ENCODE assay signal across 1 cellular context in the genomic region with DNA sequence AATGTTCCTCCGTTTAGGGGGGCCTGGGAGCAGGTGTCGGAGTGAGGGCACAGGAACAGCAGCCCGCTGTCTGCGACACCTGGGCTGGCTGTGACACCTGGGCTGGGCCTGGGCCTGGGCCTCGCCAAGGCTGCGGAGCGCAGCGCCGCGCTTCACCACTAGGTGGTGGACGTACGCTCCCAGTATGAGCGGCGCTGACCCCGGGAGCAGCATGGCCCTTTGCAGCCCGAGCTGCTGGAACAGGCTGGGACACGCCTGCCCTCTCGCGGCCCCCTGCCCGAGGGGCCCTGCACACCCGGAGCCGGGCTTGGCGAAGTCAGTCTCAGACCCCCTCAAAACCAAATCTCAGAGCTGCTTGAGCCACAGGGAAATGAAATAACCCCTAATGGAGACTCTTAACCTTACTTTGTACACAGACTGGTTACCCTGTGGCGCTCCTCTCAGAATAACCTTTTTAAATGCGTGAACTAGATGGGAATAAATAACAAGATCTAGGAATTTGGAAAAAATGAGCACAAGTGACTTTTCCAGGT.
TF ChIP-seq lines count a peak whose summit lies in the region.

No MANE protein-coding gene starts in this region.

TF ChIP-seq in HepG2, 621 proteins besides CTCF, POLR2A, EP300 and RAD21 (continued from another document and continues in another):
- TF ChIP-seq, protein P1, sequence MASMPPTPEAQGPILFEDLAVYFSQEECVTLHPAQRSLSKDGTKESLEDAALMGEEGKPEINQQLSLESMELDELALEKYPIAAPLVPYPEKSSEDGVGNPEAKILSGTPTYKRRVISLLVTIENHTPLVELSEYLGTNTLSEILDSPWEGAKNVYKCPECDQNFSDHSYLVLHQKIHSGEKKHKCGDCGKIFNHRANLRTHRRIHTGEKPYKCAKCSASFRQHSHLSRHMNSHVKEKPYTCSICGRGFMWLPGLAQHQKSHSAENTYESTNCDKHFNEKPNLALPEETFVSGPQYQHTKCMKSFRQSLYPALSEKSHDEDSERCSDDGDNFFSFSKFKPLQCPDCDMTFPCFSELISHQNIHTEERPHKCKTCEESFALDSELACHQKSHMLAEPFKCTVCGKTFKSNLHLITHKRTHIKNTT (CRISPR knock-in tag; IDR thresholded peaks at IDR 0.05): no peak
- TF ChIP-seq ZNF431 (CRISPR knock-in tag; IDR thresholded peaks at IDR 0.05; ENCODE audit: borderline replicate concordance, low read depth): peak; percentile 79; the same call in 1 of the 2 replicates
- peak; percentile 66; the same call in 1 of the 2 replicates for TF ChIP-seq GPN1 (CRISPR knock-in tag; IDR thresholded peaks at IDR 0.05; ENCODE audit: borderline replicate concordance)
- TF ChIP-seq, protein P2, sequence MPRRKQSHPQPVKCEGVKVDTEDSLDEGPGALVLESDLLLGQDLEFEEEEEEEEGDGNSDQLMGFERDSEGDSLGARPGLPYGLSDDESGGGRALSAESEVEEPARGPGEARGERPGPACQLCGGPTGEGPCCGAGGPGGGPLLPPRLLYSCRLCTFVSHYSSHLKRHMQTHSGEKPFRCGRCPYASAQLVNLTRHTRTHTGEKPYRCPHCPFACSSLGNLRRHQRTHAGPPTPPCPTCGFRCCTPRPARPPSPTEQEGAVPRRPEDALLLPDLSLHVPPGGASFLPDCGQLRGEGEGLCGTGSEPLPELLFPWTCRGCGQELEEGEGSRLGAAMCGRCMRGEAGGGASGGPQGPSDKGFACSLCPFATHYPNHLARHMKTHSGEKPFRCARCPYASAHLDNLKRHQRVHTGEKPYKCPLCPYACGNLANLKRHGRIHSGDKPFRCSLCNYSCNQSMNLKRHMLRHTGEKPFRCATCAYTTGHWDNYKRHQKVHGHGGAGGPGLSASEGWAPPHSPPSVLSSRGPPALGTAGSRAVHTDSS (CRISPR knock-in tag; conservative IDR thresholded peaks at IDR 0.05): no peak
- no peak for TF ChIP-seq SP1 (IDR thresholded peaks at IDR 0.05)
- peak; percentile 61 for TF ChIP-seq SP1 (CRISPR knock-in tag; IDR thresholded peaks at IDR 0.05)
- TF ChIP-seq RBM39 (IDR thresholded peaks at IDR 0.05; ENCODE audit: low read depth, low read length, poor library complexity, severe bottlenecking): peak; percentile 89
- TF ChIP-seq ZFAT (CRISPR knock-in tag; conservative IDR thresholded peaks at IDR 0.05): no peak
- no peak for TF ChIP-seq ZNF3 (CRISPR knock-in tag; IDR thresholded peaks at IDR 0.05)
- TF ChIP-seq ZSCAN25 (CRISPR knock-in tag; IDR thresholded peaks at IDR 0.05): peak; percentile 63
- TF ChIP-seq ZNF274 (CRISPR knock-in tag; IDR thresholded peaks at IDR 0.05): no peak; the same call in 1 of the 2 replicates
- TF ChIP-seq, protein P3, sequence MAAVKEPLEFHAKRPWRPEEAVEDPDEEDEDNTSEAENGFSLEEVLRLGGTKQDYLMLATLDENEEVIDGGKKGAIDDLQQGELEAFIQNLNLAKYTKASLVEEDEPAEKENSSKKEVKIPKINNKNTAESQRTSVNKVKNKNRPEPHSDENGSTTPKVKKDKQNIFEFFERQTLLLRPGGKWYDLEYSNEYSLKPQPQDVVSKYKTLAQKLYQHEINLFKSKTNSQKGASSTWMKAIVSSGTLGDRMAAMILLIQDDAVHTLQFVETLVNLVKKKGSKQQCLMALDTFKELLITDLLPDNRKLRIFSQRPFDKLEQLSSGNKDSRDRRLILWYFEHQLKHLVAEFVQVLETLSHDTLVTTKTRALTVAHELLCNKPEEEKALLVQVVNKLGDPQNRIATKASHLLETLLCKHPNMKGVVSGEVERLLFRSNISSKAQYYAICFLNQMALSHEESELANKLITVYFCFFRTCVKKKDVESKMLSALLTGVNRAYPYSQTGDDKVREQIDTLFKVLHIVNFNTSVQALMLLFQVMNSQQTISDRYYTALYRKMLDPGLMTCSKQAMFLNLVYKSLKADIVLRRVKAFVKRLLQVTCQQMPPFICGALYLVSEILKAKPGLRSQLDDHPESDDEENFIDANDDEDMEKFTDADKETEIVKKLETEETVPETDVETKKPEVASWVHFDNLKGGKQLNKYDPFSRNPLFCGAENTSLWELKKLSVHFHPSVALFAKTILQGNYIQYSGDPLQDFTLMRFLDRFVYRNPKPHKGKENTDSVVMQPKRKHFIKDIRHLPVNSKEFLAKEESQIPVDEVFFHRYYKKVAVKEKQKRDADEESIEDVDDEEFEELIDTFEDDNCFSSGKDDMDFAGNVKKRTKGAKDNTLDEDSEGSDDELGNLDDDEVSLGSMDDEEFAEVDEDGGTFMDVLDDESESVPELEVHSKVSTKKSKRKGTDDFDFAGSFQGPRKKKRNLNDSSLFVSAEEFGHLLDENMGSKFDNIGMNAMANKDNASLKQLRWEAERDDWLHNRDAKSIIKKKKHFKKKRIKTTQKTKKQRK (IDR thresholded peaks at IDR 0.05; ENCODE audit: low read length): no peak
- TF ChIP-seq NR1H2 (CRISPR knock-in tag; IDR thresholded peaks at IDR 0.05; ENCODE audit: borderline replicate concordance, low read depth): no peak
- no peak for TF ChIP-seq SMARCC2 (IDR thresholded peaks at IDR 0.05)
- TF ChIP-seq, protein P4, sequence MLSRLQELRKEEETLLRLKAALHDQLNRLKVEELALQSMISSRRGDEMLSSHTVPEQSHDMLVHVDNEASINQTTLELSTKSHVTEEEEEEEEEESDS (CRISPR knock-in tag; IDR thresholded peaks at IDR 0.05; ENCODE audit: borderline replicate concordance): no peak
- no peak for TF ChIP-seq SMARCE1 (IDR thresholded peaks at IDR 0.05; ENCODE audit: borderline replicate concordance)
- TF ChIP-seq MIER3 (CRISPR knock-in tag; IDR thresholded peaks at IDR 0.05; ENCODE audit: borderline replicate concordance): peak; percentile 89; the same call in 1 of the 2 replicates
- TF ChIP-seq AHR (CRISPR knock-in tag; IDR thresholded peaks at IDR 0.05): no peak
- TF ChIP-seq SAFB2 (CRISPR knock-in tag; IDR thresholded peaks at IDR 0.05; ENCODE audit: borderline replicate concordance, low read depth): peak; percentile 19; the same call in 1 of the 2 replicates
- TF ChIP-seq, protein P5, sequence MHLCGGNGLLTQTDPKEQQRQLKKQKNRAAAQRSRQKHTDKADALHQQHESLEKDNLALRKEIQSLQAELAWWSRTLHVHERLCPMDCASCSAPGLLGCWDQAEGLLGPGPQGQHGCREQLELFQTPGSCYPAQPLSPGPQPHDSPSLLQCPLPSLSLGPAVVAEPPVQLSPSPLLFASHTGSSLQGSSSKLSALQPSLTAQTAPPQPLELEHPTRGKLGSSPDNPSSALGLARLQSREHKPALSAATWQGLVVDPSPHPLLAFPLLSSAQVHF (CRISPR knock-in tag; IDR thresholded peaks at IDR 0.05): no peak
- peak; percentile 84 for TF ChIP-seq HOXA3 (CRISPR knock-in tag; IDR thresholded peaks at IDR 0.05)
- TF ChIP-seq GLI4 (CRISPR knock-in tag; IDR thresholded peaks at IDR 0.05; ENCODE audit: borderline replicate concordance): no peak
- 0 out of 2 replicates have a peak, but pooled peaks have one; percentile 73 for TF ChIP-seq ZNF10 (CRISPR knock-in tag; IDR thresholded peaks at IDR 0.05; ENCODE audit: borderline replicate concordance, low read depth)
- TF ChIP-seq KDM1A (CRISPR knock-in tag; IDR thresholded peaks at IDR 0.05): no peak
- no peak for TF ChIP-seq KDM5A (IDR thresholded peaks at IDR 0.05; ENCODE audit: borderline replicate concordance, low read length)
- no peak for TF ChIP-seq HMGA1 (CRISPR knock-in tag; conservative IDR thresholded peaks at IDR 0.05)
- TF ChIP-seq SRSF4 (IDR thresholded peaks at IDR 0.05; ENCODE audit: low read depth, low read length, poor library complexity, severe bottlenecking): no peak
- TF ChIP-seq FOXK1 (CRISPR knock-in tag; IDR thresholded peaks at IDR 0.05; ENCODE audit: borderline replicate concordance, low read depth): 0 out of 2 replicates have a peak, but pooled peaks have one; percentile 38
- TF ChIP-seq, protein P6, sequence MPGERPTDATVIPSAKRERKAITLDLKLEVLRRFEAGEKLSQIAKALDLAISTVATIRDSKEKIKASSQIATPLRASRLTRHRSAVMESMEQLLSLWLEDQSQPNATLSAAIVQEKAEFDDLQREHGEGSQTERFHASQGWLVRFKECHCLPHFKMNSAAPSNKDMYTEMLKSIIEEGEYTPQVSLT (CRISPR knock-in tag; IDR thresholded peaks at IDR 0.05; ENCODE audit: borderline replicate concordance, low read depth): no peak
- no peak for TF ChIP-seq KDM6A (CRISPR knock-in tag; IDR thresholded peaks at IDR 0.05; ENCODE audit: low read depth)
- TF ChIP-seq, protein P7, sequence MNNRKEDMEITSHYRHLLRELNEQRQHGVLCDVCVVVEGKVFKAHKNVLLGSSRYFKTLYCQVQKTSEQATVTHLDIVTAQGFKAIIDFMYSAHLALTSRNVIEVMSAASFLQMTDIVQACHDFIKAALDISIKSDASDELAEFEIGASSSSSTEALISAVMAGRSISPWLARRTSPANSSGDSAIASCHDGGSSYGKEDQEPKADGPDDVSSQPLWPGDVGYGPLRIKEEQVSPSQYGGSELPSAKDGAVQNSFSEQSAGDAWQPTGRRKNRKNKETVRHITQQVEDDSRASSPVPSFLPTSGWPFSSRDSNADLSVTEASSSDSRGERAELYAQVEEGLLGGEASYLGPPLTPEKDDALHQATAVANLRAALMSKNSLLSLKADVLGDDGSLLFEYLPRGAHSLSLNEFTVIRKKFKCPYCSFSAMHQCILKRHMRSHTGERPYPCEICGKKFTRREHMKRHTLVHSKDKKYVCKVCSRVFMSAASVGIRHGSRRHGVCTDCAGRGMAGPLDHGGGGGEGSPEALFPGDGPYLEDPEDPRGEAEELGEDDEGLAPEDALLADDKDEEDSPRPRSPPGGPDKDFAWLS (CRISPR knock-in tag; IDR thresholded peaks at IDR 0.05; ENCODE audit: borderline replicate concordance): no peak
- peak; percentile 50; the same call in 1 of the 2 replicates for TF ChIP-seq KLF13 (CRISPR knock-in tag; IDR thresholded peaks at IDR 0.05)
- no peak for TF ChIP-seq ZNF766 (CRISPR knock-in tag; IDR thresholded peaks at IDR 0.05; ENCODE audit: borderline replicate concordance)
- TF ChIP-seq, protein P8, sequence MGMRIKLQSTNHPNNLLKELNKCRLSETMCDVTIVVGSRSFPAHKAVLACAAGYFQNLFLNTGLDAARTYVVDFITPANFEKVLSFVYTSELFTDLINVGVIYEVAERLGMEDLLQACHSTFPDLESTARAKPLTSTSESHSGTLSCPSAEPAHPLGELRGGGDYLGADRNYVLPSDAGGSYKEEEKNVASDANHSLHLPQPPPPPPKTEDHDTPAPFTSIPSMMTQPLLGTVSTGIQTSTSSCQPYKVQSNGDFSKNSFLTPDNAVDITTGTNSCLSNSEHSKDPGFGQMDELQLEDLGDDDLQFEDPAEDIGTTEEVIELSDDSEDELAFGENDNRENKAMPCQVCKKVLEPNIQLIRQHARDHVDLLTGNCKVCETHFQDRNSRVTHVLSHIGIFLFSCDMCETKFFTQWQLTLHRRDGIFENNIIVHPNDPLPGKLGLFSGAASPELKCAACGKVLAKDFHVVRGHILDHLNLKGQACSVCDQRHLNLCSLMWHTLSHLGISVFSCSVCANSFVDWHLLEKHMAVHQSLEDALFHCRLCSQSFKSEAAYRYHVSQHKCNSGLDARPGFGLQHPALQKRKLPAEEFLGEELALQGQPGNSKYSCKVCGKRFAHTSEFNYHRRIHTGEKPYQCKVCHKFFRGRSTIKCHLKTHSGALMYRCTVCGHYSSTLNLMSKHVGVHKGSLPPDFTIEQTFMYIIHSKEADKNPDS (CRISPR knock-in tag; IDR thresholded peaks at IDR 0.05): no peak; the same call in 1 of the 2 replicates
- no peak for TF ChIP-seq SATB2 (CRISPR knock-in tag; IDR thresholded peaks at IDR 0.05)
- TF ChIP-seq ZNF737 (CRISPR knock-in tag; IDR thresholded peaks at IDR 0.05; ENCODE audit: borderline replicate concordance): no peak; the same call in 1 of the 2 replicates
- TF ChIP-seq, protein P9, sequence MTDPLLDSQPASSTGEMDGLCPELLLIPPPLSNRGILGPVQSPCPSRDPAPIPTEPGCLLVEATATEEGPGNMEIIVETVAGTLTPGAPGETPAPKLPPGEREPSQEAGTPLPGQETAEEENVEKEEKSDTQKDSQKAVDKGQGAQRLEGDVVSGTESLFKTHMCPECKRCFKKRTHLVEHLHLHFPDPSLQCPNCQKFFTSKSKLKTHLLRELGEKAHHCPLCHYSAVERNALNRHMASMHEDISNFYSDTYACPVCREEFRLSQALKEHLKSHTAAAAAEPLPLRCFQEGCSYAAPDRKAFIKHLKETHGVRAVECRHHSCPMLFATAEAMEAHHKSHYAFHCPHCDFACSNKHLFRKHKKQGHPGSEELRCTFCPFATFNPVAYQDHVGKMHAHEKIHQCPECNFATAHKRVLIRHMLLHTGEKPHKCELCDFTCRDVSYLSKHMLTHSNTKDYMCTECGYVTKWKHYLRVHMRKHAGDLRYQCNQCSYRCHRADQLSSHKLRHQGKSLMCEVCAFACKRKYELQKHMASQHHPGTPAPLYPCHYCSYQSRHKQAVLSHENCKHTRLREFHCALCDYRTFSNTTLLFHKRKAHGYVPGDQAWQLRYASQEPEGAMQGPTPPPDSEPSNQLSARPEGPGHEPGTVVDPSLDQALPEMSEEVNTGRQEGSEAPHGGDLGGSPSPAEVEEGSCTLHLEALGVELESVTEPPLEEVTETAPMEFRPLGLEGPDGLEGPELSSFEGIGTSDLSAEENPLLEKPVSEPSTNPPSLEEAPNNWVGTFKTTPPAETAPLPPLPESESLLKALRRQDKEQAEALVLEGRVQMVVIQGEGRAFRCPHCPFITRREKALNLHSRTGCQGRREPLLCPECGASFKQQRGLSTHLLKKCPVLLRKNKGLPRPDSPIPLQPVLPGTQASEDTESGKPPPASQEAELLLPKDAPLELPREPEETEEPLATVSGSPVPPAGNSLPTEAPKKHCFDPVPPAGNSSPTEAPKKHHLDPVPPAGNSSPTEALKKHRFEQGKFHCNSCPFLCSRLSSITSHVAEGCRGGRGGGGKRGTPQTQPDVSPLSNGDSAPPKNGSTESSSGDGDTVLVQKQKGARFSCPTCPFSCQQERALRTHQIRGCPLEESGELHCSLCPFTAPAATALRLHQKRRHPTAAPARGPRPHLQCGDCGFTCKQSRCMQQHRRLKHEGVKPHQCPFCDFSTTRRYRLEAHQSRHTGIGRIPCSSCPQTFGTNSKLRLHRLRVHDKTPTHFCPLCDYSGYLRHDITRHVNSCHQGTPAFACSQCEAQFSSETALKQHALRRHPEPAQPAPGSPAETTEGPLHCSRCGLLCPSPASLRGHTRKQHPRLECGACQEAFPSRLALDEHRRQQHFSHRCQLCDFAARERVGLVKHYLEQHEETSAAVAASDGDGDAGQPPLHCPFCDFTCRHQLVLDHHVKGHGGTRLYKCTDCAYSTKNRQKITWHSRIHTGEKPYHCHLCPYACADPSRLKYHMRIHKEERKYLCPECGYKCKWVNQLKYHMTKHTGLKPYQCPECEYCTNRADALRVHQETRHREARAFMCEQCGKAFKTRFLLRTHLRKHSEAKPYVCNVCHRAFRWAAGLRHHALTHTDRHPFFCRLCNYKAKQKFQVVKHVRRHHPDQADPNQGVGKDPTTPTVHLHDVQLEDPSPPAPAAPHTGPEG (CRISPR knock-in tag; IDR thresholded peaks at IDR 0.05): peak; percentile 45; the same call in 1 of the 2 replicates
- TF ChIP-seq, protein P10, sequence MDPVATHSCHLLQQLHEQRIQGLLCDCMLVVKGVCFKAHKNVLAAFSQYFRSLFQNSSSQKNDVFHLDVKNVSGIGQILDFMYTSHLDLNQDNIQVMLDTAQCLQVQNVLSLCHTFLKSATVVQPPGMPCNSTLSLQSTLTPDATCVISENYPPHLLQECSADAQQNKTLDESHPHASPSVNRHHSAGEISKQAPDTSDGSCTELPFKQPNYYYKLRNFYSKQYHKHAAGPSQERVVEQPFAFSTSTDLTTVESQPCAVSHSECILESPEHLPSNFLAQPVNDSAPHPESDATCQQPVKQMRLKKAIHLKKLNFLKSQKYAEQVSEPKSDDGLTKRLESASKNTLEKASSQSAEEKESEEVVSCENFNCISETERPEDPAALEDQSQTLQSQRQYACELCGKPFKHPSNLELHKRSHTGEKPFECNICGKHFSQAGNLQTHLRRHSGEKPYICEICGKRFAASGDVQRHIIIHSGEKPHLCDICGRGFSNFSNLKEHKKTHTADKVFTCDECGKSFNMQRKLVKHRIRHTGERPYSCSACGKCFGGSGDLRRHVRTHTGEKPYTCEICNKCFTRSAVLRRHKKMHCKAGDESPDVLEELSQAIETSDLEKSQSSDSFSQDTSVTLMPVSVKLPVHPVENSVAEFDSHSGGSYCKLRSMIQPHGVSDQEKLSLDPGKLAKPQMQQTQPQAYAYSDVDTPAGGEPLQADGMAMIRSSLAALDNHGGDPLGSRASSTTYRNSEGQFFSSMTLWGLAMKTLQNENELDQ (CRISPR knock-in tag; IDR thresholded peaks at IDR 0.05; ENCODE audit: borderline replicate concordance): no peak
